ENCODE assay signal across 39 cellular contexts in the genomic region with DNA sequence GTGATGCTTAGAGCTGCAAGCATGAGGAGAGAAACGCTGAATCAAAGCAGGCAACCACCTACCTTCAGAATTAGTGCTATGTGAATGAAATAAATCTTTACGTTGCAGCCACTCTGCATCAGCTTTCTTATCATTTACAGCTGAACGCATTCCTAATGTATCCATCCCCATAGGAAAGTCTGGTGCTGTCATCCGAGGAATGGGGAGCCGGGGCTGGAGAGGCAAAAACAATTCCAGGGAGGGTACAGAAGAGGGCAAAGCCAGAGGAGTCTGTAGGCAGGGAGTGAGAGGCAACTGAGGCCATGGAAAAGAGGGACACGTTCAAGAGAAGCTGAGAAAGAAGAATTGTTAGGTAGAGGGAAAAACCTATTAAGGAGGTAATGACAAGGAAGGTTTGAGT.
"Had no signal": no experiment of that assay in that cellular context is flagged by ENCODE, and none has a peak within 500 bp of the region (broad histone marks: within the 10 kb centered on the region; RNA-seq: fewer than 3 reads in every experiment).

No MANE protein-coding gene starts in this region.

- H3K4me1 ChIP-seq: adrenal gland, ascending aorta, body of pancreas, breast epithelium had no signal

- H3K4me3 ChIP-seq: adrenal gland, ascending aorta, body of pancreas, breast epithelium, cardiac muscle cell had no signal

- H3K36me3 Mint-ChIP-seq: activated naive CD4-positive, alpha-beta T cell treated with anti-CD3 and anti-CD28 coated beads, Interleukin-2, amount 10 ng/mL, durations not matched to agents 7 days and 5 days; activated naive CD4-positive, alpha-beta T cell treated with anti-CD3 and anti-CD28 coated beads, Interleukin-2, amount 50 U/mL, for 24 hours; activated naive CD4-positive, alpha-beta T cell treated with anti-CD3 and anti-CD28 coated beads, Interleukin-2, amount 50 U/mL, for 72 hours; activated naive CD8-positive, alpha-beta T cell treated with anti-CD3 and anti-CD28 coated beads for 36 hours; activated naive CD8-positive, alpha-beta T cell treated with anti-CD3 and anti-CD28 coated beads, Interleukin-2, amount 10 ng/mL, durations not matched to agents 7 days and 5 days; brain had no signal

- H3K9me3 ChIP-seq: adrenal gland, ascending aorta, body of pancreas, breast epithelium had no signal

- H3K4me1 Mint-ChIP-seq: activated naive CD4-positive, alpha-beta T cell treated with anti-CD3 and anti-CD28 coated beads, Interleukin-2, amount 10 ng/mL, durations not matched to agents 7 days and 5 days; activated naive CD4-positive, alpha-beta T cell treated with anti-CD3 and anti-CD28 coated beads, Interleukin-2, amount 50 U/mL, for 24 hours; activated naive CD8-positive, alpha-beta T cell treated with anti-CD3 and anti-CD28 coated beads for 36 hours; activated naive CD8-positive, alpha-beta T cell treated with anti-CD3 and anti-CD28 coated beads, Interleukin-2, amount 10 ng/mL, durations not matched to agents 7 days and 5 days; activated naive CD8-positive, alpha-beta T cell treated with anti-CD3 and anti-CD28 coated beads, Interleukin-2, amount 50 U/mL, for 24 hours; activated T-helper 17 cell treated with anti-CD3 and anti-CD28 coated beads, Interleukin-2, amount 50 U/mL, for 72 hours had no signal

- H3K27ac Mint-ChIP-seq: activated naive CD4-positive, alpha-beta T cell treated with anti-CD3 and anti-CD28 coated beads for 36 hours; activated naive CD4-positive, alpha-beta T cell treated with anti-CD3 and anti-CD28 coated beads, Interleukin-2, amount 10 ng/mL, durations not matched to agents 7 days and 5 days; activated naive CD4-positive, alpha-beta T cell treated with anti-CD3 and anti-CD28 coated beads, Interleukin-2, amount 50 U/mL, for 24 hours; activated naive CD4-positive, alpha-beta T cell treated with anti-CD3 and anti-CD28 coated beads, Interleukin-2, amount 50 U/mL, for 72 hours; activated naive CD8-positive, alpha-beta T cell; activated naive CD8-positive, alpha-beta T cell treated with anti-CD3 and anti-CD28 coated beads for 36 hours; activated naive CD8-positive, alpha-beta T cell treated with anti-CD3 and anti-CD28 coated beads, Interleukin-2, amount 10 ng/mL, durations not matched to agents 7 days and 5 days; activated naive CD8-positive, alpha-beta T cell treated with anti-CD3 and anti-CD28 coated beads, Interleukin-2, amount 50 U/mL, for 24 hours; activated T-cell treated with anti-CD3 and anti-CD28 coated beads, Interleukin-2, amount 50 U/mL, for 24 hours; activated T-cell treated with anti-CD3 and anti-CD28 coated beads, Interleukin-2, amount 50 U/mL, for 72 hours; activated T-helper 1 cell treated with anti-CD3 and anti-CD28 coated beads, Interleukin-12 subunit alpha, Interleukin-12 subunit beta, Interleukin-2, Interleukin-4 antibody, amounts not matched to agents 30 ng/mL and 10 ng/mL and 1 ng/mL, durations not matched to agents 14 hours and 24 hours and 36 hours; activated T-helper 17 cell treated with anti-CD3 and anti-CD28 coated beads, Interleukin-2, amount 50 U/mL, for 72 hours; activated T-helper 2 cell treated with anti-CD3 and anti-CD28 coated beads, Interferon-gamma antibody, Interleukin-2, Interleukin-4, amounts not matched to agents 10 μg/mL and 5 μg/mL and 100 μg/mL, durations not matched to agents 14 hours and 24 hours and 36 hours; brain had no signal

- H3K9me3 Mint-ChIP-seq: activated naive CD4-positive, alpha-beta T cell treated with anti-CD3 and anti-CD28 coated beads for 36 hours; activated naive CD4-positive, alpha-beta T cell treated with anti-CD3 and anti-CD28 coated beads, Interleukin-2, amount 10 ng/mL, durations not matched to agents 7 days and 5 days; activated naive CD4-positive, alpha-beta T cell treated with anti-CD3 and anti-CD28 coated beads, Interleukin-2, amount 50 U/mL, for 24 hours; activated naive CD4-positive, alpha-beta T cell treated with anti-CD3 and anti-CD28 coated beads, Interleukin-2, amount 50 U/mL, for 72 hours; activated naive CD8-positive, alpha-beta T cell treated with anti-CD3 and anti-CD28 coated beads for 36 hours; activated naive CD8-positive, alpha-beta T cell treated with anti-CD3 and anti-CD28 coated beads, Interleukin-2, amount 10 ng/mL, durations not matched to agents 7 days and 5 days; activated naive CD8-positive, alpha-beta T cell treated with anti-CD3 and anti-CD28 coated beads, Interleukin-2, amount 50 U/mL, for 24 hours; activated T-cell treated with anti-CD3 and anti-CD28 coated beads, Interleukin-2, amount 50 U/mL, for 24 hours; activated T-cell treated with anti-CD3 and anti-CD28 coated beads, Interleukin-2, amount 50 U/mL, for 4 hours; activated T-cell treated with anti-CD3 and anti-CD28 coated beads, Interleukin-2, amount 50 U/mL, for 72 hours; activated T-helper 1 cell treated with anti-CD3 and anti-CD28 coated beads, Interleukin-12 subunit alpha, Interleukin-12 subunit beta, Interleukin-2, Interleukin-4 antibody, amounts not matched to agents 30 ng/mL and 10 ng/mL and 1 ng/mL, durations not matched to agents 14 hours and 24 hours and 36 hours; activated T-helper 17 cell treated with anti-CD3 and anti-CD28 coated beads, Interleukin-2, amount 50 U/mL, for 72 hours; activated T-helper 2 cell treated with anti-CD3 and anti-CD28 coated beads, Interferon-gamma antibody, Interleukin-2, Interleukin-4, amounts not matched to agents 10 μg/mL and 5 μg/mL and 100 μg/mL, durations not matched to agents 14 hours and 24 hours and 36 hours; central memory CD8-positive, alpha-beta T cell had no signal

- H3K36me3 ChIP-seq: adrenal gland, ascending aorta, brain microvascular endothelial cell, breast epithelium, cardiac muscle cell had no signal

- H3K4me3 Mint-ChIP-seq: activated naive CD4-positive, alpha-beta T cell treated with anti-CD3 and anti-CD28 coated beads for 36 hours; activated naive CD4-positive, alpha-beta T cell treated with anti-CD3 and anti-CD28 coated beads, Interleukin-2, amount 10 ng/mL, durations not matched to agents 7 days and 5 days; activated naive CD4-positive, alpha-beta T cell treated with anti-CD3 and anti-CD28 coated beads, Interleukin-2, amount 50 U/mL, for 24 hours; activated naive CD8-positive, alpha-beta T cell; activated naive CD8-positive, alpha-beta T cell treated with anti-CD3 and anti-CD28 coated beads for 36 hours; activated naive CD8-positive, alpha-beta T cell treated with anti-CD3 and anti-CD28 coated beads, Interleukin-2, amount 10 ng/mL, durations not matched to agents 7 days and 5 days; activated naive CD8-positive, alpha-beta T cell treated with anti-CD3 and anti-CD28 coated beads, Interleukin-2, amount 50 U/mL, for 24 hours; activated T-cell treated with anti-CD3 and anti-CD28 coated beads, Interleukin-2, amount 50 U/mL, for 24 hours; activated T-cell treated with anti-CD3 and anti-CD28 coated beads, Interleukin-2, amount 50 U/mL, for 4 hours; activated T-cell treated with anti-CD3 and anti-CD28 coated beads, Interleukin-2, amount 50 U/mL, for 72 hours; activated T-helper 1 cell treated with anti-CD3 and anti-CD28 coated beads, Interleukin-12 subunit alpha, Interleukin-12 subunit beta, Interleukin-2, Interleukin-4 antibody, amounts not matched to agents 30 ng/mL and 10 ng/mL and 1 ng/mL, durations not matched to agents 14 hours and 24 hours and 36 hours; activated T-helper 17 cell treated with anti-CD3 and anti-CD28 coated beads, Interleukin-2, amount 50 U/mL, for 72 hours; brain; central memory CD8-positive, alpha-beta T cell had no signal

- H3K27me3 ChIP-seq: adrenal gland, ascending aorta, body of pancreas, brain microvascular endothelial cell, breast epithelium, cardiac muscle cell had no signal

- H3K27ac ChIP-seq: adrenal gland, ascending aorta, body of pancreas, brain microvascular endothelial cell, breast epithelium, cardiac muscle cell had no signal

- H3K27me3 Mint-ChIP-seq: activated naive CD4-positive, alpha-beta T cell treated with anti-CD3 and anti-CD28 coated beads, Interleukin-2, amount 50 U/mL, for 24 hours; activated T-cell treated with anti-CD3 and anti-CD28 coated beads, Interleukin-2, amount 50 U/mL, for 24 hours had no signal

- DNase-seq: activated effector memory CD4-positive, alpha-beta T cell treated with anti-CD3 and anti-CD28 coated beads, Interleukin-2, amount 50 U/mL, for 16 hours; activated effector memory CD4-positive, alpha-beta T cell treated with Interleukin-2 at 50 U/mL for 16 hours; activated gamma-delta T cell; activated gamma-delta T cell treated with Interleukin-2 at 50 U/mL for 16 hours; activated naive CD4-positive, alpha-beta T cell; activated naive CD4-positive, alpha-beta T cell treated with anti-CD3 and anti-CD28 coated beads for 36 hours; activated naive CD4-positive, alpha-beta T cell treated with anti-CD3 and anti-CD28 coated beads, Interleukin-2, amount 10 ng/mL, durations not matched to agents 7 days and 5 days; activated naive CD4-positive, alpha-beta T cell treated with anti-CD3 and anti-CD28 coated beads, Interleukin-2, amount 50 U/mL, for 16 hours; activated naive CD4-positive, alpha-beta T cell treated with Interleukin-2 at 50 U/mL for 16 hours; activated naive CD8-positive, alpha-beta T cell treated with anti-CD3 and anti-CD28 coated beads for 36 hours; activated naive CD8-positive, alpha-beta T cell treated with anti-CD3 and anti-CD28 coated beads, Interleukin-2, amount 10 ng/mL, durations not matched to agents 7 days and 5 days; activated naive CD8-positive, alpha-beta T cell treated with anti-CD3 and anti-CD28 coated beads, Interleukin-2, amount 50 U/mL, for 24 hours; activated T-cell treated with anti-CD3 and anti-CD28 coated beads for 4 hours; activated T-cell treated with anti-CD3 and anti-CD28 coated beads, Interleukin-2, amount 50 U/mL, for 1 hour; activated T-cell treated with anti-CD3 and anti-CD28 coated beads, Interleukin-2, amount 50 U/mL, for 24 hours; activated T-cell treated with anti-CD3 and anti-CD28 coated beads, Interleukin-2, amount 50 U/mL, for 4 hours; activated T-cell treated with anti-CD3 and anti-CD28 coated beads, Interleukin-2, amount 50 U/mL, for 48 hours; activated T-cell treated with anti-CD3 and anti-CD28 coated beads, Interleukin-2, amount 50 U/mL, for 72 hours; amniotic stem cell; amygdala; anterior cingulate cortex; aorta; body of pancreas; brain microvascular endothelial cell; caudate nucleus; central memory CD4-positive, alpha-beta T cell; cerebellar nuclear complex had no signal
